16 cellular contexts compared by ENCODE assay signal in the genomic region with DNA sequence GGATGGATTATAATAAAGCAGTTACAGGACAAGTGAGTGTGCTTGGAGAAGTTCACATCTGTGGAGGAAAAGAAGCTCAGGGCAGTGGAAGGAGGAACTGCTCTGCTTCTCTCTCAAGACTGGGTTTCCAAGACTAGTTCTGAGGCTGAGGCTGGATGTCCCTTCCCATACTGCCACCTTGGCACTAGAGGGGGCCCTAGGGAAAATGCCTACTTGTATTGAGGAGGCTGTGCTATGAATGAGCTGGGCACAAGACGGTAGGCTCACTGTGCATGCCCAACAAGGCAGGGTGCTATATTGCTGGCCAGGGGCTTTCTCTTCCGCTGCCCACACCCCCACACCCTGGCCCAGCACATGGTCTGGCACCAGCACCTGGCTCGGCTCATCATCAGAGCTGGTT.
DNase-seq lines count a peak whose midpoint lies in the region; ATAC-seq, FAIRE-seq and TF ChIP-seq lines count a peak whose summit lies in the region.
"Had no signal": no experiment of that assay in that cellular context is flagged by ENCODE, and none has a peak within 500 bp of the region (broad histone marks: within the 10 kb centered on the region; RNA-seq: fewer than 3 reads in every experiment).

No MANE protein-coding gene starts in this region.

- H3K4me1 Mint-ChIP-seq in neural progenitor cell = peaks cover 6% of the 10 kb centered on the region

- H3F3A ChIP-seq in neural progenitor cell (ENCODE audit: low read depth) = no peaks in the 10 kb centered on the region

- no peak overlapping the region for H3K4me3 ChIP-seq in LNCaP clone FGC (ENCODE audit: low read depth, low read length)
- no peak overlapping the region for H3K4me3 ChIP-seq in bronchial epithelial cell (ENCODE audit: low read depth, low read length)
- H3K4me3 ChIP-seq in neural progenitor cell = no peak overlapping the region

- H3K4me3 Mint-ChIP-seq in neural progenitor cell = no peak overlapping the region
- H3K4me3 Mint-ChIP-seq: T-helper 1 cell treated with Interleukin-12 subunit alpha and Interleukin-12 subunit beta and Interleukin-4 antibody, amounts not matched to agents 30 μg/mL and 1 μg/mL, for 36 hours had no signal

- no peak overlapping the region for H3K4me2 ChIP-seq in neural progenitor cell

- no peak for FAIRE-seq in bronchial epithelial cell (lab: Jason Lieb, UNC)
- FAIRE-seq: astrocyte had no signal

- no peaks in the 10 kb centered on the region for H3K9me3 ChIP-seq in neural progenitor cell (ENCODE audit: low read depth)

- H3K9me3 Mint-ChIP-seq in neural progenitor cell = no peaks in the 10 kb centered on the region
- H3K9me3 Mint-ChIP-seq: T-helper 1 cell treated with Interleukin-12 subunit alpha and Interleukin-12 subunit beta and Interleukin-4 antibody, amounts not matched to agents 30 μg/mL and 1 μg/mL, for 36 hours had no signal

- H3K36me3 ChIP-seq in bronchial epithelial cell (ENCODE audit: control insufficient read depth, insufficient read depth, low read length) (no peaks in the 10 kb centered on the region), neural progenitor cell (no peaks in the 10 kb centered on the region)

- H3K27me3 ChIP-seq in bronchial epithelial cell (ENCODE audit: control insufficient read depth, insufficient read depth, low read length) (peaks cover 15% of the 10 kb centered on the region), neural progenitor cell (no peaks in the 10 kb centered on the region)

- no peak overlapping the region for H3K9ac ChIP-seq in neural progenitor cell

- no peaks in the 10 kb centered on the region for H3K79me2 ChIP-seq in neural progenitor cell (ENCODE audit: low read depth)

- no peak overlapping the region for H3K27ac ChIP-seq in neural progenitor cell

- DNase-seq in NCI-H2107 treated with DMSO at 0.1 percent for 48 hours (lab: John Stamatoyannopoulos, UW; ENCODE audit: unreplicated experiment) (peak; percentile 6), NCI-H2107 (lab: John Stamatoyannopoulos, UW) (no peak), LNCaP clone FGC (ENCODE audit: low read depth) (no peak), bronchial epithelial cell (ENCODE audit: low read depth) (no peak), neural progenitor cell (ENCODE audit: low spot score) (no peak)
- no peak for DNase-seq in stimulated activated naive CD4-positive, alpha-beta T cell treated with Interleukin-2 at 50 U/mL for 16 hours (lab: John Stamatoyannopoulos, UW)
- DNase-seq: activated CD8-positive, alpha-beta memory T cell treated with anti-CD3 and anti-CD28 coated beads, Interleukin-2, amount 50 U/mL, for 48 hours; kidney glomerular epithelial cell; NCI-H510A; occipital lobe; stimulated activated CD4-positive, alpha-beta T cell treated with anti-CD3 and anti-CD28 coated beads, Interleukin-4, amount 100 ng/mL, for 24 hours; substantia nigra had no signal

- peaks cover 7% of the 10 kb centered on the region for H3K4me1 ChIP-seq in neural progenitor cell

- TF ChIP-seq CTCF in LNCaP clone FGC (IDR thresholded peaks at IDR 0.05; ENCODE audit: control insufficient read depth, extremely low read depth, insufficient read depth) = peak; percentile 35
- TF ChIP-seq CTCF in bronchial epithelial cell (IDR thresholded peaks at IDR 0.05; ENCODE audit: insufficient read depth, low read length, severe bottlenecking) = peak; percentile 25
- TF ChIP-seq CTCF in neural progenitor cell (IDR thresholded peaks at IDR 0.05) = peak; percentile 8

- no peaks in the 10 kb centered on the region for H3K36me3 Mint-ChIP-seq in neural progenitor cell

- no peaks in the 10 kb centered on the region for H3K27me3 Mint-ChIP-seq in neural progenitor cell (ENCODE audit: insufficient read depth, low read depth)

- H2AFZ ChIP-seq in neural progenitor cell (replicated peaks) = no peak overlapping the region

- no peak overlapping the region for H3K27ac Mint-ChIP-seq in neural progenitor cell
- H3K27ac Mint-ChIP-seq: T-helper 1 cell treated with Interleukin-12 subunit alpha and Interleukin-12 subunit beta and Interleukin-4 antibody, amounts not matched to agents 30 μg/mL and 1 μg/mL, for 36 hours had no signal

- no peak for ATAC-seq in GM18520 (IDR thresholded peaks at IDR 0.05; ENCODE audit: unreplicated experiment)
- no peak for ATAC-seq in GM19351 (IDR thresholded peaks at IDR 0.05; ENCODE audit: unreplicated experiment)

- no peaks in the 10 kb centered on the region for H4K20me1 ChIP-seq in neural progenitor cell (ENCODE audit: low read depth)
